In genomic region chr14:54135804-54136280, GRCh38 we compare ENCODE assay signal across 1 cellular context.
TF ChIP-seq lines count a peak whose summit lies in the region.

No MANE protein-coding gene starts in this region.

TF ChIP-seq in HepG2, 621 proteins besides CTCF, POLR2A, EP300 and RAD21 (continued from another document and continues in another):
- TF ChIP-seq HMGXB3 (CRISPR knock-in tag; IDR thresholded peaks at IDR 0.05; ENCODE audit: borderline replicate concordance) (no peak), GPBP1L1 (CRISPR knock-in tag; IDR thresholded peaks at IDR 0.05) (no peak), MBD4 (IDR thresholded peaks at IDR 0.05; ENCODE audit: borderline replicate concordance, low read length) (no peak), ZNF446 (CRISPR knock-in tag; IDR thresholded peaks at IDR 0.05) (no peak), ZNF280B (CRISPR knock-in tag; IDR thresholded peaks at IDR 0.05; ENCODE audit: borderline replicate concordance) (no peak), HOMEZ (CRISPR knock-in tag; IDR thresholded peaks at IDR 0.05; ENCODE audit: low read depth) (peak; percentile 91), ARNT (IDR thresholded peaks at IDR 0.05) (no peak), ZNF782 (CRISPR knock-in tag; IDR thresholded peaks at IDR 0.05; ENCODE audit: borderline replicate concordance) (no peak), RNF219 (CRISPR knock-in tag; IDR thresholded peaks at IDR 0.05) (no peak), ZBTB40 (IDR thresholded peaks at IDR 0.05) (no peak), ZBTB40 (CRISPR knock-in tag; IDR thresholded peaks at IDR 0.05) (no peak; the same call in 1 of the 2 replicates), RAD51 (IDR thresholded peaks at IDR 0.05; ENCODE audit: borderline replicate concordance) (no peak), ZNF3 (CRISPR knock-in tag; IDR thresholded peaks at IDR 0.05) (no peak), NR1H2 (CRISPR knock-in tag; IDR thresholded peaks at IDR 0.05; ENCODE audit: borderline replicate concordance, low read depth) (no peak), ZNF142 (CRISPR knock-in tag; IDR thresholded peaks at IDR 0.05) (0 out of 2 replicates have a peak, but pooled peaks have one; percentile 45)
